Comparison of ENCODE assay signal across 1 cellular context in genomic region chr10:71635251-71635866, GRCh38.
TF ChIP-seq lines count a peak whose summit lies in the region.

No MANE protein-coding gene starts in this region.

TF ChIP-seq in K562, 482 proteins besides CTCF, POLR2A, EP300 and RAD21 (continued from another document and continues in another):
- TF ChIP-seq RBBP5 (IDR thresholded peaks at IDR 0.05; ENCODE audit: borderline replicate concordance, insufficient read depth, low read length, poor library complexity, severe bottlenecking) (peak; percentile 28), CXXC5 (CRISPR knock-in tag; IDR thresholded peaks at IDR 0.05) (peak; percentile 100), DPF2 (IDR thresholded peaks at IDR 0.05) (peak; percentile 97), CREB5 (CRISPR knock-in tag; IDR thresholded peaks at IDR 0.05) (no peak), BRD9 (IDR thresholded peaks at IDR 0.05; ENCODE audit: low read depth, partially characterized antibody) (peak; percentile 75), MTA1 (IDR thresholded peaks at IDR 0.05; ENCODE audit: borderline replicate concordance) (peak; percentile 93), RFX1 (IDR thresholded peaks at IDR 0.05) (no peak), ZNF639 (CRISPR knock-in tag; conservative IDR thresholded peaks at IDR 0.05 in 1 of 2, IDR thresholded peaks at IDR 0.05 in 1 of 2) (peak in 1 of 2 experiments; percentile 77; a peak in 2 of 4 replicates), CBX5 (IDR thresholded peaks at IDR 0.05; ENCODE audit: borderline replicate concordance, low read depth) (peak; percentile 34; the same call in 1 of the 2 replicates), EGR1 (conservative IDR thresholded peaks at IDR 0.05) (peak; percentile 36), E2F1 (CRISPR knock-in tag; IDR thresholded peaks at IDR 0.05) (no peak), TRIM24 (IDR thresholded peaks at IDR 0.05) (peak; percentile 88 to 93), ETV1 (tag; conservative IDR thresholded peaks at IDR 0.05; ENCODE audit: low read depth) (peak; percentile 27; the same call in 1 of the 2 replicates), LEF1 (IDR thresholded peaks at IDR 0.05) (peak; percentile 92), EHMT2 (IDR thresholded peaks at IDR 0.05) (peak; percentile 77), CBFA2T3 (IDR thresholded peaks at IDR 0.05) (peak; percentile 99), ARID2 (IDR thresholded peaks at IDR 0.05) (peak; percentile 45; the same call in 1 of the 2 replicates), NUFIP1 (IDR thresholded peaks at IDR 0.05; ENCODE audit: partially characterized antibody) (peak; percentile 52), NFATC3 (IDR thresholded peaks at IDR 0.05) (peak; percentile 80; the same call in 1 of the 2 replicates), MEF2D (tag; conservative IDR thresholded peaks at IDR 0.05; ENCODE audit: low read depth) (0 out of 2 replicates have a peak, but pooled peaks have one; percentile 14), LARP7 (IDR thresholded peaks at IDR 0.05) (peak; percentile 51; the same call in 1 of the 2 replicates), L3MBTL2 (IDR thresholded peaks at IDR 0.05) (peak; percentile 63), ZKSCAN8 (CRISPR knock-in tag; IDR thresholded peaks at IDR 0.05) (no peak), GTF2F1 (IDR thresholded peaks at IDR 0.05; ENCODE audit: low read depth, low read length) (no peak), SIN3A (IDR thresholded peaks at IDR 0.05; ENCODE audit: borderline replicate concordance in 2 of 2, control insufficient read depth in 1 of 2, low read depth in 2 of 2, low read length in 2 of 2) (no peak), NCOA4 (IDR thresholded peaks at IDR 0.05; ENCODE audit: partially characterized antibody) (peak; percentile 79), ZBTB5 (IDR thresholded peaks at IDR 0.05) (peak; percentile 56; the same call in 1 of the 2 replicates), SP2 (IDR thresholded peaks at IDR 0.05; ENCODE audit: extremely low read depth, low read depth, low read length, poor library complexity, severe bottlenecking) (no peak), SPI1 (IDR thresholded peaks at IDR 0.05; ENCODE audit: borderline replicate concordance, low read depth, low read length) (peak; percentile 49; the same call in 1 of the 2 replicates), BCOR (IDR thresholded peaks at IDR 0.05) (peak; percentile 93), MLLT1 (IDR thresholded peaks at IDR 0.05) (peak; percentile 85 to 94), ZBED1 (IDR thresholded peaks at IDR 0.05) (peak; percentile 82; the same call in 1 of the 2 replicates)
- TF ChIP-seq, protein P1, sequence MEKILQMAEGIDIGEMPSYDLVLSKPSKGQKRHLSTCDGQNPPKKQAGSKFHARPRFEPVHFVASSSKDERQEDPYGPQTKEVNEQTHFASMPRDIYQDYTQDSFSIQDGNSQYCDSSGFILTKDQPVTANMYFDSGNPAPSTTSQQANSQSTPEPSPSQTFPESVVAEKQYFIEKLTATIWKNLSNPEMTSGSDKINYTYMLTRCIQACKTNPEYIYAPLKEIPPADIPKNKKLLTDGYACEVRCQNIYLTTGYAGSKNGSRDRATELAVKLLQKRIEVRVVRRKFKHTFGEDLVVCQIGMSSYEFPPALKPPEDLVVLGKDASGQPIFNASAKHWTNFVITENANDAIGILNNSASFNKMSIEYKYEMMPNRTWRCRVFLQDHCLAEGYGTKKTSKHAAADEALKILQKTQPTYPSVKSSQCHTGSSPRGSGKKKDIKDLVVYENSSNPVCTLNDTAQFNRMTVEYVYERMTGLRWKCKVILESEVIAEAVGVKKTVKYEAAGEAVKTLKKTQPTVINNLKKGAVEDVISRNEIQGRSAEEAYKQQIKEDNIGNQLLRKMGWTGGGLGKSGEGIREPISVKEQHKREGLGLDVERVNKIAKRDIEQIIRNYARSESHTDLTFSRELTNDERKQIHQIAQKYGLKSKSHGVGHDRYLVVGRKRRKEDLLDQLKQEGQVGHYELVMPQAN (IDR thresholded peaks at IDR 0.05; ENCODE audit: borderline replicate concordance) = peak; percentile 58; the same call in 1 of the 2 replicates
- TF ChIP-seq, protein P2, sequence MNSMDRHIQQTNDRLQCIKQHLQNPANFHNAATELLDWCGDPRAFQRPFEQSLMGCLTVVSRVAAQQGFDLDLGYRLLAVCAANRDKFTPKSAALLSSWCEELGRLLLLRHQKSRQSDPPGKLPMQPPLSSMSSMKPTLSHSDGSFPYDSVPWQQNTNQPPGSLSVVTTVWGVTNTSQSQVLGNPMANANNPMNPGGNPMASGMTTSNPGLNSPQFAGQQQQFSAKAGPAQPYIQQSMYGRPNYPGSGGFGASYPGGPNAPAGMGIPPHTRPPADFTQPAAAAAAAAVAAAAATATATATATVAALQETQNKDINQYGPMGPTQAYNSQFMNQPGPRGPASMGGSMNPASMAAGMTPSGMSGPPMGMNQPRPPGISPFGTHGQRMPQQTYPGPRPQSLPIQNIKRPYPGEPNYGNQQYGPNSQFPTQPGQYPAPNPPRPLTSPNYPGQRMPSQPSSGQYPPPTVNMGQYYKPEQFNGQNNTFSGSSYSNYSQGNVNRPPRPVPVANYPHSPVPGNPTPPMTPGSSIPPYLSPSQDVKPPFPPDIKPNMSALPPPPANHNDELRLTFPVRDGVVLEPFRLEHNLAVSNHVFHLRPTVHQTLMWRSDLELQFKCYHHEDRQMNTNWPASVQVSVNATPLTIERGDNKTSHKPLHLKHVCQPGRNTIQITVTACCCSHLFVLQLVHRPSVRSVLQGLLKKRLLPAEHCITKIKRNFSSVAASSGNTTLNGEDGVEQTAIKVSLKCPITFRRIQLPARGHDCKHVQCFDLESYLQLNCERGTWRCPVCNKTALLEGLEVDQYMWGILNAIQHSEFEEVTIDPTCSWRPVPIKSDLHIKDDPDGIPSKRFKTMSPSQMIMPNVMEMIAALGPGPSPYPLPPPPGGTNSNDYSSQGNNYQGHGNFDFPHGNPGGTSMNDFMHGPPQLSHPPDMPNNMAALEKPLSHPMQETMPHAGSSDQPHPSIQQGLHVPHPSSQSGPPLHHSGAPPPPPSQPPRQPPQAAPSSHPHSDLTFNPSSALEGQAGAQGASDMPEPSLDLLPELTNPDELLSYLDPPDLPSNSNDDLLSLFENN (IDR thresholded peaks at IDR 0.05; ENCODE audit: low read depth in 2 of 2, low read length in 2 of 2) = 0 out of 4 replicates have a peak, but pooled peaks of 1 of the 2 experiments have one; percentile 43
- TF ChIP-seq, protein P3, sequence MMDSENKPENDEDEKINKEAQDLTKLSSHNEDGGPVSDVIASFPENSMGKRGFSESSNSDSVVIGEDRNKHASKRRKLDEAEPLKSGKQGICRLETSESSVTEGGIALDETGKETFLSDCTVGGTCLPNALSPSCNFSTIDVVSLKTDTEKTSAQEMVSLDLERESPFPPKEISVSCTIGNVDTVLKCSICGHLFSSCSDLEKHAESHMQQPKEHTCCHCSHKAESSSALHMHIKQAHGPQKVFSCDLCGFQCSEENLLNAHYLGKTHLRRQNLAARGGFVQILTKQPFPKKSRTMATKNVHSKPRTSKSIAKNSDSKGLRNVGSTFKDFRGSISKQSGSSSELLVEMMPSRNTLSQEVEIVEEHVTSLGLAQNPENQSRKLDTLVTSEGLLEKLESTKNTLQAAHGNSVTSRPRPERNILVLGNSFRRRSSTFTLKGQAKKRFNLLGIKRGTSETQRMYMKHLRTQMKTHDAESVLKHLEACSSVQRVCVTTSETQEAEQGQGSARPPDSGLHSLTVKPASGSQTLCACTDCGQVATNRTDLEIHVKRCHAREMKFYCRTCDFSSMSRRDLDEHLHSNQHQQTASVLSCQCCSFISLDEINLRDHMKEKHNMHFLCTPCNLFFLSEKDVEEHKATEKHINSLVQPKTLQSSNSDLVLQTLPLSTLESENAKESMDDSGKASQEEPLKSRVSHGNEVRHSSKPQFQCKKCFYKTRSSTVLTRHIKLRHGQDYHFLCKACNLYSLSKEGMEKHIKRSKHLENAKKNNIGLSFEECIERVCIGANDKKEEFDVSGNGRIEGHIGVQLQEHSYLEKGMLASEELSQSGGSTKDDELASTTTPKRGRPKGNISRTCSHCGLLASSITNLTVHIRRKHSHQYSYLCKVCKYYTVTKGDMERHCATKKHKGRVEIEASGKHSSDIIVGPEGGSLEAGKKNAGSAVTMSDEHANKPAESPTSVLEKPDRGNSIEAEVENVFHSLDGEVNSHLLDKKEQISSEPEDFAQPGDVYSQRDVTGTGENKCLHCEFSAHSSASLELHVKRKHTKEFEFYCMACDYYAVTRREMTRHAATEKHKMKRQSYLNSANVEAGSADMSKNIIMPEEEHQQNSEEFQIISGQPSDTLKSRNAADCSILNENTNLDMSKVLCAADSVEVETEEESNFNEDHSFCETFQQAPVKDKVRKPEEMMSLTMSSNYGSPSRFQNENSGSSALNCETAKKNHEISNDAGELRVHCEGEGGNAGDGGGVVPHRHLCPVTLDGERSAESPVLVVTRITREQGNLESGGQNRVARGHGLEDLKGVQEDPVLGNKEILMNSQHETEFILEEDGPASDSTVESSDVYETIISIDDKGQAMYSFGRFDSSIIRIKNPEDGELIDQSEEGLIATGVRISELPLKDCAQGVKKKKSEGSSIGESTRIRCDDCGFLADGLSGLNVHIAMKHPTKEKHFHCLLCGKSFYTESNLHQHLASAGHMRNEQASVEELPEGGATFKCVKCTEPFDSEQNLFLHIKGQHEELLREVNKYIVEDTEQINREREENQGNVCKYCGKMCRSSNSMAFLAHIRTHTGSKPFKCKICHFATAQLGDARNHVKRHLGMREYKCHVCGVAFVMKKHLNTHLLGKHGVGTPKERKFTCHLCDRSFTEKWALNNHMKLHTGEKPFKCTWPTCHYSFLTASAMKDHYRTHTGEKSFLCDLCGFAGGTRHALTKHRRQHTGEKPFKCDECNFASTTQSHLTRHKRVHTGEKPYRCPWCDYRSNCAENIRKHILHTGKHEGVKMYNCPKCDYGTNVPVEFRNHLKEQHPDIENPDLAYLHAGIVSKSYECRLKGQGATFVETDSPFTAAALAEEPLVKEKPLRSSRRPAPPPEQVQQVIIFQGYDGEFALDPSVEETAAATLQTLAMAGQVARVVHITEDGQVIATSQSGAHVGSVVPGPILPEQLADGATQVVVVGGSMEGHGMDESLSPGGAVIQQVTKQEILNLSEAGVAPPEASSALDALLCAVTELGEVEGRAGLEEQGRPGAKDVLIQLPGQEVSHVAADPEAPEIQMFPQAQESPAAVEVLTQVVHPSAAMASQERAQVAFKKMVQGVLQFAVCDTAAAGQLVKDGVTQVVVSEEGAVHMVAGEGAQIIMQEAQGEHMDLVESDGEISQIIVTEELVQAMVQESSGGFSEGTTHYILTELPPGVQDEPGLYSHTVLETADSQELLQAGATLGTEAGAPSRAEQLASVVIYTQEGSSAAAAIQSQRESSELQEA (IDR thresholded peaks at IDR 0.05; ENCODE audit: low read depth) = 0 out of 2 replicates have a peak, but pooled peaks have one; percentile 20
